ENCODE assay signal across 37 cellular contexts in genomic region chr10:82576093-82576492, GRCh38.
"Had no signal": no experiment of that assay in that cellular context is flagged by ENCODE, and none has a peak within 500 bp of the region (broad histone marks: within the 10 kb centered on the region; RNA-seq: fewer than 3 reads in every experiment).

No MANE protein-coding gene starts in this region.

- H3K27me3 Mint-ChIP-seq: activated CD4-positive, alpha-beta memory T cell treated with anti-CD3 and anti-CD28 coated beads, Interleukin-2, amount 10 ng/mL, durations not matched to agents 7 days and 5 days; activated CD4-positive, alpha-beta T cell treated with anti-CD3 and anti-CD28 coated beads for 36 hours; activated CD4-positive, alpha-beta T cell treated with anti-CD3 and anti-CD28 coated beads, Interleukin-2, amount 10 ng/mL, durations not matched to agents 7 days and 5 days; activated CD8-positive, alpha-beta memory T cell treated with anti-CD3 and anti-CD28 coated beads, Interleukin-2, amount 10 ng/mL, durations not matched to agents 7 days and 5 days; activated naive CD4-positive, alpha-beta T cell treated with anti-CD3 and anti-CD28 coated beads, Interleukin-2, amount 10 ng/mL, durations not matched to agents 7 days and 5 days; activated naive CD4-positive, alpha-beta T cell treated with anti-CD3 and anti-CD28 coated beads, Interleukin-2, amount 50 U/mL, for 24 hours; activated naive CD8-positive, alpha-beta T cell; activated naive CD8-positive, alpha-beta T cell treated with anti-CD3 and anti-CD28 coated beads, Interleukin-2, amount 10 ng/mL, durations not matched to agents 7 days and 5 days; activated naive CD8-positive, alpha-beta T cell treated with anti-CD3 and anti-CD28 coated beads, Interleukin-2, amount 50 U/mL, for 24 hours; activated T-cell treated with anti-CD3 and anti-CD28 coated beads, Interleukin-2, amount 50 U/mL, for 24 hours had no signal

- H3K36me3 Mint-ChIP-seq: activated CD8-positive, alpha-beta memory T cell treated with anti-CD3 and anti-CD28 coated beads, Interleukin-2, amount 10 ng/mL, durations not matched to agents 7 days and 5 days; activated naive CD4-positive, alpha-beta T cell treated with anti-CD3 and anti-CD28 coated beads, Interleukin-2, amount 10 ng/mL, durations not matched to agents 7 days and 5 days; activated naive CD4-positive, alpha-beta T cell treated with anti-CD3 and anti-CD28 coated beads, Interleukin-2, amount 50 U/mL, for 24 hours; activated naive CD8-positive, alpha-beta T cell; activated naive CD8-positive, alpha-beta T cell treated with anti-CD3 and anti-CD28 coated beads, Interleukin-2, amount 10 ng/mL, durations not matched to agents 7 days and 5 days; WTC11 had no signal

- H3K4me1 Mint-ChIP-seq: activated CD4-positive, alpha-beta memory T cell treated with anti-CD3 and anti-CD28 coated beads, Interleukin-2, amount 10 ng/mL, durations not matched to agents 7 days and 5 days; activated CD4-positive, alpha-beta T cell treated with anti-CD3 and anti-CD28 coated beads for 36 hours; activated CD4-positive, alpha-beta T cell treated with anti-CD3 and anti-CD28 coated beads, Interleukin-2, amount 10 ng/mL, durations not matched to agents 7 days and 5 days; activated CD8-positive, alpha-beta memory T cell treated with anti-CD3 and anti-CD28 coated beads, Interleukin-2, amount 10 ng/mL, durations not matched to agents 7 days and 5 days; activated naive CD4-positive, alpha-beta T cell treated with anti-CD3 and anti-CD28 coated beads, Interleukin-2, amount 10 ng/mL, durations not matched to agents 7 days and 5 days; activated naive CD4-positive, alpha-beta T cell treated with anti-CD3 and anti-CD28 coated beads, Interleukin-2, amount 50 U/mL, for 24 hours; activated naive CD8-positive, alpha-beta T cell treated with anti-CD3 and anti-CD28 coated beads, Interleukin-2, amount 10 ng/mL, durations not matched to agents 7 days and 5 days; activated naive CD8-positive, alpha-beta T cell treated with anti-CD3 and anti-CD28 coated beads, Interleukin-2, amount 50 U/mL, for 24 hours had no signal

- ATAC-seq: activated CD4-positive, alpha-beta T cell treated with anti-CD3 and anti-CD28 coated beads for 36 hours; activated CD4-positive, CD25-positive, alpha-beta regulatory T cell treated with anti-CD3 and anti-CD28 coated beads, Interleukin-2, amount 50 U/mL, for 24 hours; activated CD8-positive, alpha-beta memory T cell treated with anti-CD3 and anti-CD28 coated beads, Interleukin-2, amount 10 ng/mL, durations not matched to agents 7 days and 5 days; activated CD8-positive, alpha-beta T cell treated with anti-CD3 and anti-CD28 coated beads, Interleukin-2, amount 10 ng/mL, durations not matched to agents 7 days and 5 days; activated naive CD8-positive, alpha-beta T cell treated with anti-CD3 and anti-CD28 coated beads, Interleukin-2, amount 50 U/mL, for 24 hours; WTC11 had no signal

- H3K9me3 Mint-ChIP-seq: activated CD4-positive, alpha-beta T cell treated with anti-CD3 and anti-CD28 coated beads, Interleukin-2, amount 10 ng/mL, durations not matched to agents 7 days and 5 days; activated naive CD4-positive, alpha-beta T cell treated with anti-CD3 and anti-CD28 coated beads, Interleukin-2, amount 10 ng/mL, durations not matched to agents 7 days and 5 days; activated naive CD8-positive, alpha-beta T cell treated with anti-CD3 and anti-CD28 coated beads, Interleukin-2, amount 10 ng/mL, durations not matched to agents 7 days and 5 days; T-helper 1 cell treated with Interleukin-12 subunit alpha and Interleukin-12 subunit beta and Interleukin-4 antibody, amounts not matched to agents 30 μg/mL and 1 μg/mL, for 36 hours; WTC11 had no signal

- H3K27ac Mint-ChIP-seq: activated CD4-positive, alpha-beta memory T cell treated with anti-CD3 and anti-CD28 coated beads, Interleukin-2, amount 10 ng/mL, durations not matched to agents 7 days and 5 days; activated CD4-positive, alpha-beta T cell treated with anti-CD3 and anti-CD28 coated beads for 36 hours; activated CD4-positive, alpha-beta T cell treated with anti-CD3 and anti-CD28 coated beads, Interleukin-2, amount 10 ng/mL, durations not matched to agents 7 days and 5 days; activated CD8-positive, alpha-beta memory T cell treated with anti-CD3 and anti-CD28 coated beads, Interleukin-2, amount 10 ng/mL, durations not matched to agents 7 days and 5 days; activated CD8-positive, alpha-beta T cell treated with anti-CD3 and anti-CD28 coated beads, Interleukin-2, amount 10 ng/mL, durations not matched to agents 7 days and 5 days; activated naive CD4-positive, alpha-beta T cell treated with anti-CD3 and anti-CD28 coated beads, Interleukin-2, amount 10 ng/mL, durations not matched to agents 7 days and 5 days; activated naive CD4-positive, alpha-beta T cell treated with anti-CD3 and anti-CD28 coated beads, Interleukin-2, amount 50 U/mL, for 24 hours; activated naive CD8-positive, alpha-beta T cell; activated naive CD8-positive, alpha-beta T cell treated with anti-CD3 and anti-CD28 coated beads, Interleukin-2, amount 10 ng/mL, durations not matched to agents 7 days and 5 days; activated naive CD8-positive, alpha-beta T cell treated with anti-CD3 and anti-CD28 coated beads, Interleukin-2, amount 50 U/mL, for 24 hours; activated T-cell treated with anti-CD3 and anti-CD28 coated beads, Interleukin-2, amount 50 U/mL, for 24 hours; activated T-helper 2 cell treated with anti-CD3 and anti-CD28 coated beads, Interferon-gamma antibody, Interleukin-2, Interleukin-4, amounts not matched to agents 10 μg/mL and 5 μg/mL and 100 μg/mL, durations not matched to agents 14 hours and 24 hours and 36 hours; T-helper 1 cell treated with Interleukin-12 subunit alpha and Interleukin-12 subunit beta and Interleukin-4 antibody, amounts not matched to agents 30 μg/mL and 1 μg/mL, for 36 hours; T-helper 2 cell treated with Interferon-gamma antibody and Interleukin-4, amounts not matched to agents 5 μg/mL and 100 μg/mL, for 36 hours had no signal

- H3K36me3 ChIP-seq: ascending aorta, brain microvascular endothelial cell, breast epithelium, WERI-Rb-1 had no signal

- H3K27me3 ChIP-seq: ascending aorta, brain microvascular endothelial cell, breast epithelium had no signal

- H3K27ac ChIP-seq: ascending aorta, brain microvascular endothelial cell, breast epithelium, WERI-Rb-1 had no signal

- DNase-seq: activated CD4-positive, alpha-beta memory T cell treated with anti-CD3 and anti-CD28 coated beads, Interleukin-2, amount 10 ng/mL, durations not matched to agents 7 days and 5 days; activated CD4-positive, alpha-beta T cell treated with anti-CD3 and anti-CD28 coated beads for 1 hour; activated CD4-positive, alpha-beta T cell treated with anti-CD3 and anti-CD28 coated beads for 36 hours; activated CD4-positive, alpha-beta T cell treated with anti-CD3 and anti-CD28 coated beads for 48 hours; activated CD4-positive, alpha-beta T cell treated with anti-CD3 and anti-CD28 coated beads, Interleukin-2, amount 10 ng/mL, durations not matched to agents 7 days and 5 days; activated CD4-positive, alpha-beta T cell treated with anti-CD3 and anti-CD28 coated beads, Interleukin-2, amount 50 U/mL, for 48 hours; activated CD4-positive, CD25-positive, alpha-beta regulatory T cell; activated CD8-positive, alpha-beta memory T cell treated with anti-CD3 and anti-CD28 coated beads for 24 hours; activated CD8-positive, alpha-beta memory T cell treated with anti-CD3 and anti-CD28 coated beads, Interleukin-2, amount 10 ng/mL, durations not matched to agents 7 days and 5 days; activated CD8-positive, alpha-beta memory T cell treated with anti-CD3 and anti-CD28 coated beads, Interleukin-2, amount 50 U/mL, for 48 hours; activated CD8-positive, alpha-beta T cell treated with anti-CD3 and anti-CD28 coated beads, Interleukin-2, amount 10 ng/mL, durations not matched to agents 7 days and 5 days; activated effector memory CD4-positive, alpha-beta T cell treated with Interleukin-2 at 50 U/mL for 16 hours; activated gamma-delta T cell; activated naive CD4-positive, alpha-beta T cell treated with anti-CD3 and anti-CD28 coated beads, Interleukin-2, amount 10 ng/mL, durations not matched to agents 7 days and 5 days; activated naive CD4-positive, alpha-beta T cell treated with Interleukin-2 at 50 U/mL for 16 hours; activated naive CD8-positive, alpha-beta T cell treated with anti-CD3 and anti-CD28 coated beads, Interleukin-2, amount 10 ng/mL, durations not matched to agents 7 days and 5 days; activated naive CD8-positive, alpha-beta T cell treated with anti-CD3 and anti-CD28 coated beads, Interleukin-2, amount 50 U/mL, for 24 hours; activated T-cell treated with anti-CD3 and anti-CD28 coated beads, Interleukin-2, amount 50 U/mL, for 24 hours; activated T-cell treated with anti-CD3 and anti-CD28 coated beads, Interleukin-2, amount 50 U/mL, for 48 hours; amygdala; anterior cingulate cortex; brain microvascular endothelial cell; central memory CD4-positive, alpha-beta T cell; T-helper 1 cell; T-helper 2 cell; T-helper 9 cell; WERI-Rb-1 had no signal

- H3K4me1 ChIP-seq: ascending aorta, breast epithelium had no signal

- H3K4me3 Mint-ChIP-seq: activated CD4-positive, alpha-beta memory T cell treated with anti-CD3 and anti-CD28 coated beads, Interleukin-2, amount 10 ng/mL, durations not matched to agents 7 days and 5 days; activated CD4-positive, alpha-beta T cell treated with anti-CD3 and anti-CD28 coated beads for 36 hours; activated CD4-positive, alpha-beta T cell treated with anti-CD3 and anti-CD28 coated beads, Interleukin-2, amount 10 ng/mL, durations not matched to agents 7 days and 5 days; activated CD8-positive, alpha-beta memory T cell treated with anti-CD3 and anti-CD28 coated beads, Interleukin-2, amount 10 ng/mL, durations not matched to agents 7 days and 5 days; activated CD8-positive, alpha-beta T cell treated with anti-CD3 and anti-CD28 coated beads, Interleukin-2, amount 10 ng/mL, durations not matched to agents 7 days and 5 days; activated naive CD4-positive, alpha-beta T cell treated with anti-CD3 and anti-CD28 coated beads, Interleukin-2, amount 10 ng/mL, durations not matched to agents 7 days and 5 days; activated naive CD4-positive, alpha-beta T cell treated with anti-CD3 and anti-CD28 coated beads, Interleukin-2, amount 50 U/mL, for 24 hours; activated naive CD8-positive, alpha-beta T cell; activated naive CD8-positive, alpha-beta T cell treated with anti-CD3 and anti-CD28 coated beads, Interleukin-2, amount 10 ng/mL, durations not matched to agents 7 days and 5 days; activated naive CD8-positive, alpha-beta T cell treated with anti-CD3 and anti-CD28 coated beads, Interleukin-2, amount 50 U/mL, for 24 hours; activated T-cell treated with anti-CD3 and anti-CD28 coated beads, Interleukin-2, amount 50 U/mL, for 24 hours; T-helper 1 cell treated with Interleukin-12 subunit alpha and Interleukin-12 subunit beta and Interleukin-4 antibody, amounts not matched to agents 30 μg/mL and 1 μg/mL, for 36 hours; T-helper 2 cell treated with Interferon-gamma antibody and Interleukin-4, amounts not matched to agents 5 μg/mL and 100 μg/mL, for 36 hours; WTC11 had no signal

- FAIRE-seq: TTC549 had no signal

- H3K9me3 ChIP-seq: ascending aorta, breast epithelium had no signal

- H3K4me3 ChIP-seq: ascending aorta, breast epithelium had no signal
